In genomic region chr13:84896128-84896527, GRCh38 we compare ENCODE assay signal across 8 cellular contexts.
DNase-seq lines count a peak whose midpoint lies in the region; ATAC-seq and TF ChIP-seq lines count a peak whose summit lies in the region.

No MANE protein-coding gene starts in this region.

- no peak overlapping the region for H3K27ac ChIP-seq in VCaP

- TF ChIP-seq CTCF in NB4 (IDR thresholded peaks at IDR 0.05; ENCODE audit: low read depth, low read length) (peak; percentile 55), VCaP (conservative IDR thresholded peaks at IDR 0.05) (peak; percentile 71), fibroblast of pulmonary artery (IDR thresholded peaks at IDR 0.05; ENCODE audit: low read length, missing control alignments) (peak; percentile 55)

- ATAC-seq in GM21515 (IDR thresholded peaks at IDR 0.05; ENCODE audit: unreplicated experiment), result peak; percentile 69

- no peak for TF ChIP-seq POLR2A in NB4 (IDR thresholded peaks at IDR 0.05; ENCODE audit: extremely low read depth, insufficient read length)

- H3K4me3 ChIP-seq in NB4 (ENCODE audit: low read depth, low read length), result no peak overlapping the region
- H3K4me3 ChIP-seq in fibroblast of pulmonary artery (replicated peaks; ENCODE audit: low read depth, low read length), result no peak overlapping the region

- DNase-seq in NCI-H1105 treated with DMSO at 0.1 percent for 48 hours (lab: John Stamatoyannopoulos, UW) (peak; percentile 30), NCI-H1105 (lab: John Stamatoyannopoulos, UW) (no peak), NB4 (ENCODE audit: low read depth) (peak; percentile 70), fibroblast of pulmonary artery (ENCODE audit: low read depth) (peak; percentile 79), putamen (ENCODE audit: low spot score) (peak; percentile 62), GOT3 (lab: John Stamatoyannopoulos, UW) (no peak)

Comparison
In these comparisons a context has a peak if more than half of its experiments do, and no peak if none do; other contexts are left out.
1. DNase-seq: peak in NCI-H1105 treated with DMSO at 0.1 percent for 48 hours (single experiment), NB4 (single experiment), fibroblast of pulmonary artery (single experiment) and putamen (single experiment); none in NCI-H1105 (single experiment) and GOT3 (single experiment).
2. Peak in every context shown above with its lines, with median percentiles within 50 percentile points of each other: CTCF ChIP-seq.